Comparison of ENCODE assay signal across 13 cellular contexts in the genomic region with DNA sequence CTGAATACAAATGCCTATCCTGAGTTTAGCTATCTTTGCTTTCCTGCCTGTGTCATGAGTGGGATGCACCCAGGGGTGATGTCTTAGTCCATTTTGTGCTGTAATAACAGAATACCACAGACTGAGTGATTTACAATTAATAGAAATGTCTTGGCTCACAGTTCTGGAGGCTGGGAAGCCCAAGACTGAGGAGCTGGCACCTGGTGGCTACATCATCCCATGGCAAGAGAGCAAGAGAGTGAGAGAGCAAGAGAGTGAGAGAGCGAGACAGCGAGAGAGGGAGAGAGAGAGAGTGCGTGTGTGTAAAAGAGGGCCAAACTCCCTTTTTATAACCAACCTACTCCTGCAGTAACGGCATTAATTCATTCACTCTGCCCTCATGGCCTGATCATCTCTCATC.
DNase-seq lines count a peak whose midpoint lies in the region; ATAC-seq and TF ChIP-seq lines count a peak whose summit lies in the region.
"Had no signal": no experiment of that assay in that cellular context is flagged by ENCODE, and none has a peak within 500 bp of the region (broad histone marks: within the 10 kb centered on the region; RNA-seq: fewer than 3 reads in every experiment).

No MANE protein-coding gene starts in this region.

- H3K79me2 ChIP-seq in SK-N-SH (ENCODE audit: insufficient read depth) = no peaks in the 10 kb centered on the region

- H3K9me2 ChIP-seq in SK-N-SH = no peaks in the 10 kb centered on the region

- H3K4me2 ChIP-seq in SK-N-SH = no peak overlapping the region; the same call in 1 of the 2 replicates

- no peak for ATAC-seq in SK-N-SH treated with all-trans-retinoic acid at 6 μM for 48 hours
- ATAC-seq in HG03175 (IDR thresholded peaks at IDR 0.05; ENCODE audit: unreplicated experiment) = no peak

- H3K9me3 ChIP-seq in SK-N-SH = no peaks in the 10 kb centered on the region
- no peaks in the 10 kb centered on the region for H3K9me3 ChIP-seq in colonic mucosa
- H3K9me3 ChIP-seq: body of pancreas had no signal

- no peak for TF ChIP-seq EP300 in SK-N-SH (IDR thresholded peaks at IDR 0.05; ENCODE audit: borderline replicate concordance in 1 of 2, low read depth in 1 of 2, low read length in 1 of 2)

- 100% methylated on average over 4 of the region's 4 CpGs for WGBS in SK-N-SH (ENCODE audit: low lambda C conversion rate)

- H3F3A ChIP-seq in SK-N-SH (replicated peaks; ENCODE audit: insufficient read depth) = peaks cover 8% of the 10 kb centered on the region

- H3K27me3 ChIP-seq in SK-N-SH (ENCODE audit: insufficient read depth) = no peaks in the 10 kb centered on the region
- H3K27me3 ChIP-seq in colonic mucosa = no peaks in the 10 kb centered on the region
- H3K27me3 ChIP-seq: body of pancreas had no signal

- POLR2A ChIA-PET in SK-N-SH (lab: Yijun Ruan, JAX) = no interaction called here

- no peaks in the 10 kb centered on the region for H3K36me3 ChIP-seq in SK-N-SH (replicated peaks in 1 of 2; ENCODE audit: control insufficient read depth in 1 of 2, insufficient read depth in 2 of 2, low read length in 1 of 2)
- no peaks in the 10 kb centered on the region for H3K36me3 ChIP-seq in colonic mucosa

- TF ChIP-seq RAD21 in SK-N-SH (IDR thresholded peaks at IDR 0.05; ENCODE audit: low read length) = no peak

- CTCF ChIA-PET in SK-N-SH (lab: Yijun Ruan, JAX) = no interaction called here

- H3K27ac ChIP-seq in SK-N-SH (ENCODE audit: low read depth in 2 of 2, low read length in 1 of 2) = no peak overlapping the region
- peak overlapping the region; percentile 68 for H3K27ac ChIP-seq in colonic mucosa
- H3K27ac ChIP-seq in skin epidermis = peak overlapping the region in 20 of 21 experiments; percentile 42 to 94 (median 82)

- H3K4me1 ChIP-seq in SK-N-SH (ENCODE audit: control insufficient read depth in 1 of 2, insufficient read depth in 2 of 2, low read depth in 1 of 2, low read length in 1 of 2) (peaks cover 0 to 24% of the 10 kb centered on the region in 2 experiments; a peak in 3 of 4 replicates), colonic mucosa (no peaks in the 10 kb centered on the region)
- H3K4me1 ChIP-seq: body of pancreas had no signal

- H3K9ac ChIP-seq in SK-N-SH (no peak overlapping the region), colonic mucosa (ENCODE audit: low read depth in 2 of 2, low read length in 2 of 2) (no peak overlapping the region)

- no peak for TF ChIP-seq CTCF in SK-N-SH (IDR thresholded peaks at IDR 0.05)
- TF ChIP-seq CTCF in colonic mucosa (IDR thresholded peaks at IDR 0.05) = no peak

- intact Hi-C loops in colonic mucosa (cut with DNase I) = no loop called here

- no peak overlapping the region for H3K4me3 ChIP-seq in SK-N-SH (ENCODE audit: low read depth in 2 of 2, low read length in 1 of 2)
- no peak overlapping the region for H3K4me3 ChIP-seq in colonic mucosa
- H3K4me3 ChIP-seq in skin epidermis = no peak overlapping the region
- H3K4me3 ChIP-seq: body of pancreas had no signal

- DNase-seq in SK-N-SH (no peak), MV-4-11 (lab: John Stamatoyannopoulos, UW) (peak; percentile 47), colonic mucosa (no peak), amygdala (lab: John Stamatoyannopoulos, UW) (no peak), DMS153 (lab: John Stamatoyannopoulos, UW) (no peak)
- DNase-seq: 8988T; activated CD4-positive, CD25-positive, alpha-beta regulatory T cell treated with anti-CD3 and anti-CD28 coated beads, Interleukin-2, amount 50 U/mL, for 72 hours; kidney; NCI-H1694 had no signal

- no peaks in the 10 kb centered on the region for H4K20me1 ChIP-seq in SK-N-SH (ENCODE audit: insufficient read depth)

- H2AFZ ChIP-seq in SK-N-SH (ENCODE audit: low read depth) = peak overlapping the region; percentile 49; the same call in 1 of the 2 replicates

TF ChIP-seq in SK-N-SH, 30 proteins besides CTCF, POLR2A, EP300 and RAD21 (continues in another document):
- no peak for TF ChIP-seq RXRA (IDR thresholded peaks at IDR 0.05; ENCODE audit: borderline replicate concordance, low read depth)
- TF ChIP-seq GABPA (IDR thresholded peaks at IDR 0.05; ENCODE audit: low read depth) = no peak
- TF ChIP-seq FOXM1 (IDR thresholded peaks at IDR 0.05; ENCODE audit: low read depth) = no peak
- TF ChIP-seq, protein P1, sequence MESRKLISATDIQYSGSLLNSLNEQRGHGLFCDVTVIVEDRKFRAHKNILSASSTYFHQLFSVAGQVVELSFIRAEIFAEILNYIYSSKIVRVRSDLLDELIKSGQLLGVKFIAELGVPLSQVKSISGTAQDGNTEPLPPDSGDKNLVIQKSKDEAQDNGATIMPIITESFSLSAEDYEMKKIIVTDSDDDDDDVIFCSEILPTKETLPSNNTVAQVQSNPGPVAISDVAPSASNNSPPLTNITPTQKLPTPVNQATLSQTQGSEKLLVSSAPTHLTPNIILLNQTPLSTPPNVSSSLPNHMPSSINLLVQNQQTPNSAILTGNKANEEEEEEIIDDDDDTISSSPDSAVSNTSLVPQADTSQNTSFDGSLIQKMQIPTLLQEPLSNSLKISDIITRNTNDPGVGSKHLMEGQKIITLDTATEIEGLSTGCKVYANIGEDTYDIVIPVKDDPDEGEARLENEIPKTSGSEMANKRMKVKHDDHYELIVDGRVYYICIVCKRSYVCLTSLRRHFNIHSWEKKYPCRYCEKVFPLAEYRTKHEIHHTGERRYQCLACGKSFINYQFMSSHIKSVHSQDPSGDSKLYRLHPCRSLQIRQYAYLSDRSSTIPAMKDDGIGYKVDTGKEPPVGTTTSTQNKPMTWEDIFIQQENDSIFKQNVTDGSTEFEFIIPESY (IDR thresholded peaks at IDR 0.05; ENCODE audit: borderline replicate concordance, low read depth) = no peak
- TF ChIP-seq SMC3 (IDR thresholded peaks at IDR 0.05; ENCODE audit: low read depth, low read length) = no peak
- TF ChIP-seq, protein P2, sequence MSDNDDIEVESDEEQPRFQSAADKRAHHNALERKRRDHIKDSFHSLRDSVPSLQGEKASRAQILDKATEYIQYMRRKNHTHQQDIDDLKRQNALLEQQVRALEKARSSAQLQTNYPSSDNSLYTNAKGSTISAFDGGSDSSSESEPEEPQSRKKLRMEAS (IDR thresholded peaks at IDR 0.05; ENCODE audit: low read depth) = no peak
- no peak for TF ChIP-seq POLR2AphosphoS5 (IDR thresholded peaks at IDR 0.05; ENCODE audit: low read depth, low read length)
- TF ChIP-seq RCOR1 (IDR thresholded peaks at IDR 0.05; ENCODE audit: low read length) = no peak
- TF ChIP-seq, protein P3, sequence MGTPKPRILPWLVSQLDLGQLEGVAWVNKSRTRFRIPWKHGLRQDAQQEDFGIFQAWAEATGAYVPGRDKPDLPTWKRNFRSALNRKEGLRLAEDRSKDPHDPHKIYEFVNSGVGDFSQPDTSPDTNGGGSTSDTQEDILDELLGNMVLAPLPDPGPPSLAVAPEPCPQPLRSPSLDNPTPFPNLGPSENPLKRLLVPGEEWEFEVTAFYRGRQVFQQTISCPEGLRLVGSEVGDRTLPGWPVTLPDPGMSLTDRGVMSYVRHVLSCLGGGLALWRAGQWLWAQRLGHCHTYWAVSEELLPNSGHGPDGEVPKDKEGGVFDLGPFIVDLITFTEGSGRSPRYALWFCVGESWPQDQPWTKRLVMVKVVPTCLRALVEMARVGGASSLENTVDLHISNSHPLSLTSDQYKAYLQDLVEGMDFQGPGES (IDR thresholded peaks at IDR 0.05; ENCODE audit: low read depth, low read length) = no peak
- TF ChIP-seq NRF1 (IDR thresholded peaks at IDR 0.05; ENCODE audit: low read depth, low read length) = no peak
- TF ChIP-seq TAF1 (IDR thresholded peaks at IDR 0.05; ENCODE audit: borderline replicate concordance, low read depth, low read length) = no peak

TF ChIP-seq in SK-N-SH treated with all-trans-retinoic acid at 6 μM for 48 hours, 23 proteins besides CTCF, POLR2A, EP300 and RAD21:
- no peak for TF ChIP-seq ZFP30 (CRISPR knock-in tag; IDR thresholded peaks at IDR 0.05)

Comparison
In these comparisons a context has a peak if more than half of its experiments do, and no peak if none do; other contexts are left out.
1. H3K27ac ChIP-seq: peak in colonic mucosa (single experiment) and skin epidermis (20 of 21); none in SK-N-SH (0 of 2).